In the genomic region with DNA sequence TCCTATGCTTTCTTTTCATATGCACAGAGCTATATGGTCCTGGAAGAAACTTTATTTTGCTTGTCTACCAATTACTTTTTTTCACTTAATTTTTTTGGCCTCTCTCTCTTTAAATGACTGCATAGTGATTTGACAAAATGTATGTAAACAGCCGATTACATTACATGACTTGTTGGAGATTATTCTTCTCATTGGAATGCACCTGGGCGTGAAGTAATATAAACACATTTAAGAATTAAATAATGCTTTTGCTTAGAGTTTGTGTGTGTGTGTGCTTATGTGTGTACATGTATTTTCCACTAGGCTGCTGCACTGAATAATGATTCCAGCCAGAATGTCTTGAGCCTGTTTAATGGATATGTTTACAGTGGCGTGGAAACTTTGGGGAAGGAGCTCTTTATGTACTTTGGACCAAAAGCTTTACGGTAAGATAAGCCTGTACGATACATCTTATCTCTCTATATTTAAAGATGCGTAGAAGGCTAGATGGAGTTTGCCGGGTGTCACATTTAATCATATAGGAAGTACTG, we compare ENCODE assay signal across 2 cellular contexts.
TF ChIP-seq lines count a peak whose summit lies in the region.

No MANE protein-coding gene starts in this region.

TF ChIP-seq in SK-N-SH, 30 proteins besides CTCF, POLR2A, EP300 and RAD21:
- no peak for TF ChIP-seq EZH2phosphoT487 (IDR thresholded peaks at IDR 0.05; ENCODE audit: borderline replicate concordance, low read depth)
- TF ChIP-seq FOXM1 (IDR thresholded peaks at IDR 0.05; ENCODE audit: low read depth), result no peak

TF ChIP-seq in endothelial cell of umbilical vein, 7 proteins besides CTCF, POLR2A, EP300 and RAD21:
- no peak for TF ChIP-seq POLR2AphosphoS5 (IDR thresholded peaks at IDR 0.05; ENCODE audit: insufficient read depth, low read depth, low read length)
- TF ChIP-seq GATA2 (IDR thresholded peaks at IDR 0.05; ENCODE audit: insufficient read depth, insufficient read length, low read depth, low read length), result no peak
- TF ChIP-seq EZH2 (IDR thresholded peaks at IDR 0.05; ENCODE audit: borderline replicate concordance, low read depth, low read length, severe bottlenecking), result no peak
- TF ChIP-seq FOS (IDR thresholded peaks at IDR 0.05; ENCODE audit: borderline replicate concordance, insufficient read depth, low read length), result no peak
- TF ChIP-seq, protein P1, sequence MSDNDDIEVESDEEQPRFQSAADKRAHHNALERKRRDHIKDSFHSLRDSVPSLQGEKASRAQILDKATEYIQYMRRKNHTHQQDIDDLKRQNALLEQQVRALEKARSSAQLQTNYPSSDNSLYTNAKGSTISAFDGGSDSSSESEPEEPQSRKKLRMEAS (IDR thresholded peaks at IDR 0.05; ENCODE audit: insufficient read depth, insufficient read length), result no peak
- no peak for TF ChIP-seq JUN (IDR thresholded peaks at IDR 0.05; ENCODE audit: borderline replicate concordance, insufficient read depth, insufficient read length, low read depth)
- no peak for TF ChIP-seq MYC (IDR thresholded peaks at IDR 0.05; ENCODE audit: low read depth, low read length)
